In the genomic region with DNA sequence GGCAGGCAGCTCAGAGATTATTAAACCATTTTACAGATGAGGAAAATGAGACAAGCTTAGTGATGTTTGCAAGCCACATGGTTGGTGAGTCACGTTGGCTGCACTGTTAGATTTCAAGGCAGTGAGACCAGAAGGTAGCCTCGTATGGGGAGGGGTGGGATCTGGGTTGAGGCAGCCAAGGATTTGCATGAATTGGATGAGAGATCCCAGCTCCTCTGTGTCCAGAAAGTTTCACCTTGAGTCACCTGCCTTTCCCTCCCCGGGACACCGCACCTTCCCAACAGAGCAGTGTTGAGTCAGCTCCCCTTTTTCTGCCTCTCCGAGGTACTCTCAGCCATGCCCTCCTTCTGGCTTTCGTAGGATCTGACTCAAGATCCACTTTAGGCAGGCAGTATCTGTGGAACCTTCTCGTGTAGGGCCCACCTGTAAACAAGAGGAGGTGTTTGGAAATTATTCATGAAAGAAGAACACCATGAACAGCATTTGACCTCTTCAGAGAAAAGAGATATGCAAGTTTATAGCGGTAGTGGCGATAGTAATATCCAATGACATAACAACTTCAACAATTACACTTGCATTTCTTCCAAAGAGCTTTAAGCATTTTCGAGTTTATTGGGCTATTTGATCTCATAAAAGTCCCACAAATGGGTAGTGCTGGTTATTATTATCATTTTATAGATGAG, we compare ENCODE assay signal across 22 cellular contexts. TPM values are rescaled to one million over a fixed set of nuclear protein-coding genes. Genes with fewer than 3 reads are reported as not detected.
DNase-seq lines count a peak whose midpoint lies in the region; ATAC-seq and TF ChIP-seq lines count a peak whose summit lies in the region.
"Had no signal": no experiment of that assay in that cellular context is flagged by ENCODE, and none has a peak within 500 bp of the region (broad histone marks: within the 10 kb centered on the region; RNA-seq: fewer than 3 reads in every experiment).

No MANE protein-coding gene starts in this region.

- peaks cover 40 to 63% (median 48%) of the 10 kb centered on the region in 10 experiments for H3K4me1 ChIP-seq in BLaER1 treated with 17β-estradiol and CSF1 and Interleukin-3, amounts not matched to agents 10 nM and 100 nM
- 0 out of 2 replicates have a peak, but pooled peaks cover 8% of the 10 kb centered on the region for H3K4me1 ChIP-seq in MM.1S (ENCODE audit: low read length)
- H3K4me1 ChIP-seq: lower lobe of right lung, right lobe of liver, SJSA1 had no signal

- no peaks in the 10 kb centered on the region for H3K36me3 ChIP-seq in BLaER1 treated with 17β-estradiol and CSF1 and Interleukin-3, amounts not matched to agents 10 nM and 100 nM
- H3K36me3 ChIP-seq in MM.1S (replicated peaks; ENCODE audit: insufficient read depth, low read length), result no peaks in the 10 kb centered on the region
- H3K36me3 ChIP-seq: heart left ventricle, lower lobe of right lung, right lobe of liver, SJSA1 had no signal

- H3K9me3 ChIP-seq in BLaER1 treated with 17β-estradiol and CSF1 and Interleukin-3, amounts not matched to agents 10 nM and 100 nM (replicated peaks in 1 of 11), result no peaks in the 10 kb centered on the region
- no peaks in the 10 kb centered on the region for H3K9me3 ChIP-seq in MM.1S (replicated peaks; ENCODE audit: insufficient read depth, low read length)
- H3K9me3 ChIP-seq: heart left ventricle, lower lobe of right lung, right lobe of liver, SJSA1 had no signal

- no peak overlapping the region for H3K4me3 ChIP-seq in BLaER1 treated with 17β-estradiol and CSF1 and Interleukin-3, amounts not matched to agents 10 nM and 100 nM
- no peak overlapping the region for H3K4me3 ChIP-seq in MM.1S (ENCODE audit: low read length)
- H3K4me3 ChIP-seq: heart left ventricle, lower lobe of right lung, right lobe of liver, SJSA1 had no signal

- ATAC-seq in HG03571 (IDR thresholded peaks at IDR 0.05; ENCODE audit: unreplicated experiment), result no peak
- ATAC-seq in GM18868 (IDR thresholded peaks at IDR 0.05; ENCODE audit: unreplicated experiment), result no peak
- ATAC-seq: effector memory CD8-positive, alpha-beta T cell had no signal

- peak overlapping the region in 1 of 11 experiments; percentile 12; a peak in 2 of 22 replicates for H3K9ac ChIP-seq in BLaER1 treated with 17β-estradiol and CSF1 and Interleukin-3, amounts not matched to agents 10 nM and 100 nM
- no peak overlapping the region for H3K9ac ChIP-seq in MM.1S (ENCODE audit: low read length)

- peaks cover 92% of the 10 kb centered on the region for H3K4me1 Mint-ChIP-seq in dendritic cell treated with granulocyte-macrophage colony-stimulating factor and Interleukin-4, amounts not matched to agents 40 ng/mL and 50 ng/mL, for 4 days (ENCODE audit: low read depth)
- H3K4me1 Mint-ChIP-seq in mesothelial cell of epicardium (peaks cover 33% of the 10 kb centered on the region), osteocyte (ENCODE audit: unreplicated experiment) (peaks cover 23% of the 10 kb centered on the region)

- no peaks in the 10 kb centered on the region for H3F3A ChIP-seq in MM.1S (ENCODE audit: insufficient read depth, low read length)

- intact Hi-C loops in dendritic cell treated with granulocyte-macrophage colony-stimulating factor and Interleukin-4, amounts not matched to agents 40 ng/mL and 50 ng/mL, for 4 days (cut with micrococcal nuclease), result loop anchor here (5.0 kb wide), 1 partner anchor 33 kb away; no protein-coding TSS in a partner anchor

- DNase-seq in MM.1S (no peak), mesothelial cell of epicardium (ENCODE audit: low spot score in 2 of 2, unreplicated experiment in 2 of 2) (no peak), osteocyte (ENCODE audit: extremely low spot score, unreplicated experiment) (no peak), NAMALWA (ENCODE audit: low spot score) (no peak)
- DNase-seq: activated CD4-positive, alpha-beta T cell treated with anti-CD3 and anti-CD28 coated beads, Interleukin-2, amount 10 ng/mL, durations not matched to agents 7 days and 5 days; activated CD8-positive, alpha-beta memory T cell treated with anti-CD3 and anti-CD28 coated beads, Interleukin-2, amount 50 U/mL, for 4 hours; activated naive CD8-positive, alpha-beta T cell treated with anti-CD3 and anti-CD28 coated beads, Interleukin-2, amount 10 ng/mL, durations not matched to agents 7 days and 5 days; CD4-positive, alpha-beta T cell; DMS153; effector memory CD8-positive, alpha-beta T cell; heart left ventricle; lower lobe of right lung; NCI-H1436; NCI-H2171; right lobe of liver; T-helper 17 cell had no signal

- no peaks in the 10 kb centered on the region for H3K9me2 ChIP-seq in MM.1S (replicated peaks; ENCODE audit: insufficient read depth, low read length)

- no peak overlapping the region for H3K4me3 Mint-ChIP-seq in dendritic cell treated with granulocyte-macrophage colony-stimulating factor and Interleukin-4, amounts not matched to agents 40 ng/mL and 50 ng/mL, for 4 days
- H3K4me3 Mint-ChIP-seq in mesothelial cell of epicardium (no peak overlapping the region), osteocyte (ENCODE audit: unreplicated experiment) (no peak overlapping the region)
- H3K4me3 Mint-ChIP-seq: activated CD4-positive, alpha-beta T cell treated with anti-CD3 and anti-CD28 coated beads, Interleukin-2, amount 10 ng/mL, durations not matched to agents 7 days and 5 days; activated naive CD8-positive, alpha-beta T cell treated with anti-CD3 and anti-CD28 coated beads, Interleukin-2, amount 10 ng/mL, durations not matched to agents 7 days and 5 days; CD4-positive, alpha-beta T cell; effector memory CD8-positive, alpha-beta T cell; T-helper 17 cell had no signal

- no peaks in the 10 kb centered on the region for H3K9me3 Mint-ChIP-seq in dendritic cell treated with granulocyte-macrophage colony-stimulating factor and Interleukin-4, amounts not matched to agents 40 ng/mL and 50 ng/mL, for 4 days
- H3K9me3 Mint-ChIP-seq in mesothelial cell of epicardium (no peaks in the 10 kb centered on the region), osteocyte (ENCODE audit: unreplicated experiment) (no peaks in the 10 kb centered on the region)
- H3K9me3 Mint-ChIP-seq: activated CD4-positive, alpha-beta T cell treated with anti-CD3 and anti-CD28 coated beads, Interleukin-2, amount 10 ng/mL, durations not matched to agents 7 days and 5 days; activated naive CD8-positive, alpha-beta T cell treated with anti-CD3 and anti-CD28 coated beads, Interleukin-2, amount 10 ng/mL, durations not matched to agents 7 days and 5 days; activated T-helper 2 cell treated with anti-CD3 and anti-CD28 coated beads, Interferon-gamma antibody, Interleukin-2, Interleukin-4, amounts not matched to agents 10 μg/mL and 5 μg/mL and 100 μg/mL, durations not matched to agents 14 hours and 24 hours and 36 hours; CD4-positive, alpha-beta T cell; effector memory CD8-positive, alpha-beta T cell had no signal

- peak overlapping the region; percentile 84 for H3K27ac Mint-ChIP-seq in dendritic cell treated with granulocyte-macrophage colony-stimulating factor and Interleukin-4, amounts not matched to agents 40 ng/mL and 50 ng/mL, for 4 days
- H3K27ac Mint-ChIP-seq in mesothelial cell of epicardium, result peak overlapping the region; percentile 65
- no peak overlapping the region for H3K27ac Mint-ChIP-seq in osteocyte (ENCODE audit: unreplicated experiment)
- H3K27ac Mint-ChIP-seq: activated CD4-positive, alpha-beta T cell treated with anti-CD3 and anti-CD28 coated beads, Interleukin-2, amount 10 ng/mL, durations not matched to agents 7 days and 5 days; activated naive CD8-positive, alpha-beta T cell treated with anti-CD3 and anti-CD28 coated beads, Interleukin-2, amount 10 ng/mL, durations not matched to agents 7 days and 5 days; activated T-helper 2 cell treated with anti-CD3 and anti-CD28 coated beads, Interferon-gamma antibody, Interleukin-2, Interleukin-4, amounts not matched to agents 10 μg/mL and 5 μg/mL and 100 μg/mL, durations not matched to agents 14 hours and 24 hours and 36 hours; CD4-positive, alpha-beta T cell; effector memory CD8-positive, alpha-beta T cell; T-helper 17 cell had no signal

- peaks cover 12% of the 10 kb centered on the region for H3K27me3 Mint-ChIP-seq in dendritic cell treated with granulocyte-macrophage colony-stimulating factor and Interleukin-4, amounts not matched to agents 40 ng/mL and 50 ng/mL, for 4 days
- H3K27me3 Mint-ChIP-seq in mesothelial cell of epicardium (ENCODE audit: low read depth) (no peaks in the 10 kb centered on the region), osteocyte (ENCODE audit: unreplicated experiment) (peaks cover 23% of the 10 kb centered on the region)

- H3K4me2 ChIP-seq in BLaER1 treated with 17β-estradiol and CSF1 and Interleukin-3, amounts not matched to agents 10 nM and 100 nM, result peak overlapping the region; percentile 62 to 84 (median 72)
- peak overlapping the region; percentile 2; the same call in 1 of the 2 replicates for H3K4me2 ChIP-seq in MM.1S (ENCODE audit: low read depth, low read length)

- no peaks in the 10 kb centered on the region for H4K20me1 ChIP-seq in BLaER1 treated with 17β-estradiol and CSF1 and Interleukin-3, amounts not matched to agents 10 nM and 100 nM
- H4K20me1 ChIP-seq in MM.1S (ENCODE audit: insufficient read depth, low read length), result no peaks in the 10 kb centered on the region

- no peaks in the 10 kb centered on the region for H3K79me2 ChIP-seq in MM.1S (ENCODE audit: low read length)

- H3K36me3 Mint-ChIP-seq in dendritic cell treated with granulocyte-macrophage colony-stimulating factor and Interleukin-4, amounts not matched to agents 40 ng/mL and 50 ng/mL, for 4 days (ENCODE audit: low read depth), result no peaks in the 10 kb centered on the region
- H3K36me3 Mint-ChIP-seq in mesothelial cell of epicardium (no peaks in the 10 kb centered on the region), osteocyte (ENCODE audit: unreplicated experiment) (no peaks in the 10 kb centered on the region)
- H3K36me3 Mint-ChIP-seq: activated naive CD8-positive, alpha-beta T cell treated with anti-CD3 and anti-CD28 coated beads, Interleukin-2, amount 10 ng/mL, durations not matched to agents 7 days and 5 days had no signal

- peak overlapping the region in 9 of 11 experiments; percentile 27 to 63 (median 41); a peak in 17 of 22 replicates for H3K27ac ChIP-seq in BLaER1 treated with 17β-estradiol and CSF1 and Interleukin-3, amounts not matched to agents 10 nM and 100 nM
- H3K27ac ChIP-seq in MM.1S (ENCODE audit: low read length), result no peak overlapping the region
- H3K27ac ChIP-seq: heart left ventricle, lower lobe of right lung, right lobe of liver, SJSA1 had no signal

- H3K27me3 ChIP-seq in BLaER1 treated with 17β-estradiol and CSF1 and Interleukin-3, amounts not matched to agents 10 nM and 100 nM, result no peaks in the 10 kb centered on the region
- H3K27me3 ChIP-seq in MM.1S (replicated peaks; ENCODE audit: insufficient read depth, low read length), result peaks cover 18% of the 10 kb centered on the region
- H3K27me3 ChIP-seq: right lobe of liver, SJSA1 had no signal

- no peak overlapping the region for H2AFZ ChIP-seq in MM.1S (ENCODE audit: low read length)

- TF ChIP-seq CTCF in MM.1S (IDR thresholded peaks at IDR 0.05; ENCODE audit: low read length) (no peak), mesothelial cell of epicardium (IDR thresholded peaks at IDR 0.05; ENCODE audit: unreplicated experiment) (no peak), osteocyte (IDR thresholded peaks at IDR 0.05) (no peak)

RNA-seq across cellular contexts. Expression of a gene that starts 46.8 kb away (rescaled TPM):
- 67.5 to 82.4 TPM (median 73.3 TPM) in 3 replicates for total RNA-seq in mesothelial cell of epicardium
- 53.5 and 58.2 TPM in 2 replicates for total RNA-seq in osteocyte

RNA-seq across cellular contexts. Expression of a gene that starts 53.3 kb away (rescaled TPM):
- total RNA-seq in mesothelial cell of epicardium, result 67.6 to 68.9 TPM (median 68.4 TPM) in 3 replicates
- 47.5 and 48.6 TPM in 2 replicates for total RNA-seq in osteocyte
